In the genomic region with DNA sequence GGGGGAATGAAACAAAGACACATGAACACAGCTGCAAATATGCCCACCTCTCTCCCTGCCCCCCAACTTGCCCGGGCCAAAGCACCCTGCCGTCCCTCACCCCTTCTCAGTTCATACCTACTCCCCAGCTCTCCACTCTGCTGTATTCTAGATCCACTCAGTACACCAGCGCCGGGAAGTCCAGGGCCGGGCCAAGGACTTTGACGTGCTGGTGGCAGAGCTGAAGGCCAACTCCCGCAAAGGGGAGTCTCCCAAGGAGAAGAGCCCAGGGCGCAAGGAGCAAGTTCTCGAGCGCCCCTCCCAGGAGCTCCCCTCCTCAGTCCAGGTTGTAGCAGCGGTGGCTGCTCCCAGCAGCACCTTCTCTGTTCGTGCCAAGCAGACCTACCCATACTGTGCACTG, we compare ENCODE assay signal across 29 cellular contexts. TPM values are rescaled to one million over a fixed set of nuclear protein-coding genes. Genes with fewer than 3 reads are reported as not detected.
"Had no signal": no experiment of that assay in that cellular context is flagged by ENCODE, and none has a peak within 500 bp of the region (broad histone marks: within the 10 kb centered on the region; RNA-seq: fewer than 3 reads in every experiment).

No MANE protein-coding gene starts in this region.

- H3K9me3 ChIP-seq: left ventricle myocardium inferior, ovary, right atrium auricular region, right lobe of liver, thyroid gland, transverse colon, upper lobe of left lung, vagina had no signal

- H3K4me3 Mint-ChIP-seq: mesothelial cell of epicardium; naive B cell; natural killer cell; nephron progenitor cell; neural progenitor cell; stimulated activated naive CD8-positive, alpha-beta T cell treated with anti-CD3 and anti-CD28 coated beads, Interleukin-15, Interleukin-2, amounts not matched to agents 100 ng/mL and 50 ng/mL, for 24 hours had no signal

- H3K9me3 Mint-ChIP-seq: mesothelial cell of epicardium; naive B cell; natural killer cell; nephron progenitor cell; neural progenitor cell; stimulated activated naive CD8-positive, alpha-beta T cell treated with anti-CD3 and anti-CD28 coated beads, Interleukin-15, Interleukin-2, amounts not matched to agents 100 ng/mL and 50 ng/mL, for 24 hours had no signal

- ATAC-seq: natural killer cell, right lobe of liver had no signal

- H3K27me3 ChIP-seq: hepatocyte, neural progenitor cell, ovary, right atrium auricular region, right lobe of liver, thyroid gland, transverse colon, vagina had no signal

- H3K27ac Mint-ChIP-seq: mesothelial cell of epicardium; natural killer cell; nephron progenitor cell; neural progenitor cell; progenitor cell of endocrine pancreas; stimulated activated naive CD8-positive, alpha-beta T cell treated with anti-CD3 and anti-CD28 coated beads, Interleukin-15, Interleukin-2, amounts not matched to agents 100 ng/mL and 50 ng/mL, for 24 hours had no signal

- H3K36me3 Mint-ChIP-seq: naive B cell, natural killer cell had no signal

- H3K4me2 ChIP-seq: hepatocyte, neural progenitor cell, smooth muscle cell had no signal

- H3K36me3 ChIP-seq: neural progenitor cell, ovary, right lobe of liver, transverse colon, vagina had no signal

- DNase-seq: islet precursor cell; left ventricle myocardium inferior; naive B cell; natural killer cell; nephron progenitor cell; ovary; right lobe of liver; stimulated activated CD4-positive, alpha-beta T cell treated with anti-CD3 and anti-CD28 coated beads, Interleukin-15, amount 100 ng/mL, for 24 hours; stimulated activated CD4-positive, alpha-beta T cell treated with anti-CD3 and anti-CD28 coated beads, Interleukin-2, amount 100 ng/mL, for 24 hours; stimulated activated CD4-positive, alpha-beta T cell treated with anti-CD3 and anti-CD28 coated beads, Interleukin-4, amount 100 ng/mL, for 1 hour; stimulated activated naive CD4-positive, alpha-beta T cell; substantia nigra; thyroid gland; transverse colon had no signal

- H3K4me3 ChIP-seq: hepatocyte, left ventricle myocardium inferior, lung, neural progenitor cell, ovary, right atrium auricular region, right lobe of liver, smooth muscle cell, thyroid gland, transverse colon, upper lobe of left lung, vagina had no signal

- H3K9ac ChIP-seq: neural progenitor cell had no signal

- H3K27ac ChIP-seq: hepatocyte, left ventricle myocardium inferior, neural progenitor cell, ovary, right atrium auricular region, right lobe of liver, thyroid gland, transverse colon, upper lobe of left lung, vagina had no signal

RNA-seq across cellular contexts. Expression of gene SYPL2, which starts 22.4 kb away (rescaled TPM):
- total RNA-seq: mononuclear cell, natural killer cell, pulmonary artery endothelial cell, smooth muscle cell had no signal
- polyA plus RNA-seq: smooth muscle cell had no signal

RNA-seq across cellular contexts. Expression of gene GPR61, which starts 51.0 kb away (rescaled TPM):
- total RNA-seq: kidney epithelial cell, lung, mesothelial cell of epicardium, omental fat pad, ovary, right lobe of liver, smooth muscle cell, transverse colon, upper lobe of left lung, vagina had no signal
- polyA plus RNA-seq: lung, urinary bladder had no signal
